In the genomic region with DNA sequence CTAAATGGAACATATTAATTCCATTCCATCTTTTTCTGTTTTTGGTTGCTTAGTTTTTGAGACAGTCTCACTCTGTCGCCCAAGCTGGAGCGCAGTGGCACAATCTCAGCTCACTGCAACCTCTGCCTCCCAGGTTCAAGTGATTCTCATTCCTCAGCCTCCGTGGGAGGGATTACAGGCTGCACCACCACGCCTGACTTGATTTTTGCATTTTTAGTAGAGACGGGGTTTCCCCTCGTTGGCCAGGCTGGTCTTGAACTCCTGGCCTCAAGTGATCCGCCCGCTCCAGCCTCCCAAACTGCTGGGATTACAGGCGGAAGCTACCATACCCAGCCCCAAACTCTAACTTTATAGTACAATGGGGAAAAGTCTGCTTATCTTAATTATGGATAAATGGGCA, we compare ENCODE assay signal across 10 cellular contexts. TPM values are rescaled to one million over a fixed set of nuclear protein-coding genes. Genes with fewer than 3 reads are reported as not detected.
DNase-seq lines count a peak whose midpoint lies in the region; ATAC-seq, FAIRE-seq and TF ChIP-seq lines count a peak whose summit lies in the region.
"Had no signal": no experiment of that assay in that cellular context is flagged by ENCODE, and none has a peak within 500 bp of the region (broad histone marks: within the 10 kb centered on the region; RNA-seq: fewer than 3 reads in every experiment).

No MANE protein-coding gene starts in this region.

- peak overlapping the region; percentile 50 to 54 for H3K4me3 Mint-ChIP-seq in effector memory CD8-positive, alpha-beta T cell

- TF ChIP-seq POLR2A in GM12891 (IDR thresholded peaks at IDR 0.05; ENCODE audit: low read depth, low read length), result no peak

- in situ Hi-C loops in ACHN (cut with HindIII; ENCODE audit: low pct_ligation_motif_present, low pct_unique_long_range_greater_than_20kb, low sequenced_read_pairs), result no loop called here

- no peaks in the 10 kb centered on the region for H3K27me3 Mint-ChIP-seq in effector memory CD8-positive, alpha-beta T cell

- FAIRE-seq in GM12891 (lab: Jason Lieb, UNC) (no peak), urothelium cell line (lab: Jason Lieb, UNC) (no peak)
- FAIRE-seq: kidney had no signal

- peaks cover 62% of the 10 kb centered on the region for H3K36me3 Mint-ChIP-seq in effector memory CD8-positive, alpha-beta T cell (ENCODE audit: insufficient read depth)

- H3K27ac Mint-ChIP-seq in effector memory CD8-positive, alpha-beta T cell, result peak overlapping the region; percentile 5 to 80

- peak; percentile 24 for DNase-seq in ACHN
- DNase-seq in GM12891 (ENCODE audit: insufficient read length, low spot score), result no peak
- DNase-seq in effector memory CD8-positive, alpha-beta T cell, result no peak
- DNase-seq in NOMO-1 (lab: John Stamatoyannopoulos, UW; ENCODE audit: unreplicated experiment in 2 of 2), result no peak
- no peak for DNase-seq in urothelium cell line (ENCODE audit: low spot score)
- no peak for DNase-seq in NCI-H446 (lab: John Stamatoyannopoulos, UW)
- DNase-seq: kidney, NCI-H510A had no signal

- H3K9me3 Mint-ChIP-seq in effector memory CD8-positive, alpha-beta T cell, result no peaks in the 10 kb centered on the region

- H3K4me1 Mint-ChIP-seq in effector memory CD8-positive, alpha-beta T cell (ENCODE audit: low read depth in 2 of 2), result peaks cover 48 to 76% of the 10 kb centered on the region in 2 donors

- ATAC-seq in HG02884 (IDR thresholded peaks at IDR 0.05; ENCODE audit: unreplicated experiment) (peak; percentile 60), SK-N-SH treated with all-trans-retinoic acid at 6 μM for 48 hours (no peak)
- no peak for ATAC-seq in effector memory CD8-positive, alpha-beta T cell (replicated peaks)

TF ChIP-seq in GM12891, 5 proteins besides CTCF, POLR2A, EP300 and RAD21:
- no peak for TF ChIP-seq PAX5 (IDR thresholded peaks at IDR 0.05; ENCODE audit: insufficient read depth, low read length, severe bottlenecking)
- TF ChIP-seq TAF1 (IDR thresholded peaks at IDR 0.05; ENCODE audit: low read depth, low read length), result no peak
- TF ChIP-seq POLR2AphosphoS5 (IDR thresholded peaks at IDR 0.05; ENCODE audit: low read depth, low read length), result 0 out of 2 replicates have a peak, but pooled peaks have one; percentile 35
- TF ChIP-seq POU2F2 (IDR thresholded peaks at IDR 0.05; ENCODE audit: low read depth, low read length), result peak; percentile 62; the same call in 1 of the 2 replicates
- no peak for TF ChIP-seq SPI1 (IDR thresholded peaks at IDR 0.05; ENCODE audit: low read depth, low read length)

TF ChIP-seq in SK-N-SH treated with all-trans-retinoic acid at 6 μM for 48 hours, 23 proteins besides CTCF, POLR2A, EP300 and RAD21:
- no peak for TF ChIP-seq TOX (CRISPR knock-in tag; IDR thresholded peaks at IDR 0.05; ENCODE audit: borderline replicate concordance)
- TF ChIP-seq ZNF8 (CRISPR knock-in tag; IDR thresholded peaks at IDR 0.05), result no peak
- TF ChIP-seq, protein P1, sequence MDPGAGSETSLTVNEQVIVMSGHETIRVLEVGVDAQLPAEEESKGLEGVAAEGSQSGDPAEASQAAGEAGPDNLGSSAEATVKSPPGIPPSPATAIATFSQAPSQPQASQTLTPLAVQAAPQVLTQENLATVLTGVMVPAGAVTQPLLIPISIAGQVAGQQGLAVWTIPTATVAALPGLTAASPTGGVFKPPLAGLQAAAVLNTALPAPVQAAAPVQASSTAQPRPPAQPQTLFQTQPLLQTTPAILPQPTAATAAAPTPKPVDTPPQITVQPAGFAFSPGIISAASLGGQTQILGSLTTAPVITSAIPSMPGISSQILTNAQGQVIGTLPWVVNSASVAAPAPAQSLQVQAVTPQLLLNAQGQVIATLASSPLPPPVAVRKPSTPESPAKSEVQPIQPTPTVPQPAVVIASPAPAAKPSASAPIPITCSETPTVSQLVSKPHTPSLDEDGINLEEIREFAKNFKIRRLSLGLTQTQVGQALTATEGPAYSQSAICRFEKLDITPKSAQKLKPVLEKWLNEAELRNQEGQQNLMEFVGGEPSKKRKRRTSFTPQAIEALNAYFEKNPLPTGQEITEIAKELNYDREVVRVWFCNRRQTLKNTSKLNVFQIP (CRISPR knock-in tag; IDR thresholded peaks at IDR 0.05; ENCODE audit: borderline replicate concordance, low read depth), result no peak
- TF ChIP-seq, protein P2, sequence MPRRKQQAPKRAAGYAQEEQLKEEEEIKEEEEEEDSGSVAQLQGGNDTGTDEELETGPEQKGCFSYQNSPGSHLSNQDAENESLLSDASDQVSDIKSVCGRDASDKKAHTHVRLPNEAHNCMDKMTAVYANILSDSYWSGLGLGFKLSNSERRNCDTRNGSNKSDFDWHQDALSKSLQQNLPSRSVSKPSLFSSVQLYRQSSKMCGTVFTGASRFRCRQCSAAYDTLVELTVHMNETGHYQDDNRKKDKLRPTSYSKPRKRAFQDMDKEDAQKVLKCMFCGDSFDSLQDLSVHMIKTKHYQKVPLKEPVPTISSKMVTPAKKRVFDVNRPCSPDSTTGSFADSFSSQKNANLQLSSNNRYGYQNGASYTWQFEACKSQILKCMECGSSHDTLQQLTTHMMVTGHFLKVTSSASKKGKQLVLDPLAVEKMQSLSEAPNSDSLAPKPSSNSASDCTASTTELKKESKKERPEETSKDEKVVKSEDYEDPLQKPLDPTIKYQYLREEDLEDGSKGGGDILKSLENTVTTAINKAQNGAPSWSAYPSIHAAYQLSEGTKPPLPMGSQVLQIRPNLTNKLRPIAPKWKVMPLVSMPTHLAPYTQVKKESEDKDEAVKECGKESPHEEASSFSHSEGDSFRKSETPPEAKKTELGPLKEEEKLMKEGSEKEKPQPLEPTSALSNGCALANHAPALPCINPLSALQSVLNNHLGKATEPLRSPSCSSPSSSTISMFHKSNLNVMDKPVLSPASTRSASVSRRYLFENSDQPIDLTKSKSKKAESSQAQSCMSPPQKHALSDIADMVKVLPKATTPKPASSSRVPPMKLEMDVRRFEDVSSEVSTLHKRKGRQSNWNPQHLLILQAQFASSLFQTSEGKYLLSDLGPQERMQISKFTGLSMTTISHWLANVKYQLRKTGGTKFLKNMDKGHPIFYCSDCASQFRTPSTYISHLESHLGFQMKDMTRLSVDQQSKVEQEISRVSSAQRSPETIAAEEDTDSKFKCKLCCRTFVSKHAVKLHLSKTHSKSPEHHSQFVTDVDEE (CRISPR knock-in tag; IDR thresholded peaks at IDR 0.05), result no peak
- TF ChIP-seq ZFP30 (CRISPR knock-in tag; IDR thresholded peaks at IDR 0.05), result no peak
- TF ChIP-seq ZFP3 (CRISPR knock-in tag; IDR thresholded peaks at IDR 0.05), result no peak
- TF ChIP-seq ZNF70 (CRISPR knock-in tag; IDR thresholded peaks at IDR 0.05), result no peak
- no peak for TF ChIP-seq OSR1 (CRISPR knock-in tag; IDR thresholded peaks at IDR 0.05)
- TF ChIP-seq, protein P3, sequence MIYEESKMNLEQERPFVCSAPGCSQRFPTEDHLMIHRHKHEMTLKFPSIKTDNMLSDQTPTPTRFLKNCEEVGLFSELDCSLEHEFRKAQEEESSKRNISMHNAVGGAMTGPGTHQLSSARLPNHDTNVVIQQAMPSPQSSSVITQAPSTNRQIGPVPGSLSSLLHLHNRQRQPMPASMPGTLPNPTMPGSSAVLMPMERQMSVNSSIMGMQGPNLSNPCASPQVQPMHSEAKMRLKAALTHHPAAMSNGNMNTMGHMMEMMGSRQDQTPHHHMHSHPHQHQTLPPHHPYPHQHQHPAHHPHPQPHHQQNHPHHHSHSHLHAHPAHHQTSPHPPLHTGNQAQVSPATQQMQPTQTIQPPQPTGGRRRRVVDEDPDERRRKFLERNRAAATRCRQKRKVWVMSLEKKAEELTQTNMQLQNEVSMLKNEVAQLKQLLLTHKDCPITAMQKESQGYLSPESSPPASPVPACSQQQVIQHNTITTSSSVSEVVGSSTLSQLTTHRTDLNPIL (CRISPR knock-in tag; IDR thresholded peaks at IDR 0.05; ENCODE audit: low read depth), result no peak

RNA-seq across cellular contexts. Expression of a gene that starts 11.2 kb away (rescaled TPM):
- polyA plus RNA-seq in GM12891 (2012; ENCODE audit: low read depth, missing spikeins), result 260 TPM
